In genomic region chr17:48107137-48108055, GRCh38 we compare ENCODE assay signal across 8 cellular contexts. TPM values are rescaled to one million over a fixed set of nuclear protein-coding genes. Genes with fewer than 3 reads are reported as not detected.
DNase-seq lines count a peak whose midpoint lies in the region; ATAC-seq and TF ChIP-seq lines count a peak whose summit lies in the region.

A gene with protein sequence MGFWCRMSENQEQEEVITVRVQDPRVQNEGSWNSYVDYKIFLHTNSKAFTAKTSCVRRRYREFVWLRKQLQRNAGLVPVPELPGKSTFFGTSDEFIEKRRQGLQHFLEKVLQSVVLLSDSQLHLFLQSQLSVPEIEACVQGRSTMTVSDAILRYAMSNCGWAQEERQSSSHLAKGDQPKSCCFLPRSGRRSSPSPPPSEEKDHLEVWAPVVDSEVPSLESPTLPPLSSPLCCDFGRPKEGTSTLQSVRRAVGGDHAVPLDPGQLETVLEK (plus strand): TSS chr17:48107766. CDS start chr17:48112044, 4,278 bp downstream.

- H3K27ac ChIP-seq in mammary epithelial cell (ENCODE audit: insufficient read depth, low read depth, low read length) (peak within 1 kb of the TSS; percentile 81), spleen (peak within 1 kb of the TSS; percentile 92 to 99 (median 96))

- H3K36me3 ChIP-seq in mammary epithelial cell (ENCODE audit: insufficient read depth, low read length) (no peaks in the 10 kb centered on the region), spleen (no peaks in the 10 kb centered on the region)

- peaks cover 46% of the 10 kb centered on the region for H3K79me2 ChIP-seq in mammary epithelial cell (ENCODE audit: insufficient read depth, low read length)

- peak within 1 kb of the TSS; percentile 95 for H2AFZ ChIP-seq in mammary epithelial cell (ENCODE audit: low read depth, low read length)

- CTCF ChIA-PET in mammary epithelial cell (lab: Charles Lee; ENCODE audit: low non-redundant PET), result interaction anchor here (0.7 kb wide), 1 partner anchor 27 kb away, joined by 3 read pairs; no protein-coding TSS in a partner anchor

- TF ChIP-seq CTCF in AG09309 (IDR thresholded peaks at IDR 0.05; ENCODE audit: control insufficient read depth, insufficient read depth, low read depth, low read length, missing control alignments) (no peak), WI38 (IDR thresholded peaks at IDR 0.05; ENCODE audit: low read depth, low read length) (no peak), mammary epithelial cell (conservative IDR thresholded peaks at IDR 0.05 in 1 of 2, IDR thresholded peaks at IDR 0.05 in 1 of 2; ENCODE audit: extremely low read depth in 1 of 2, insufficient read depth in 1 of 2, low read depth in 1 of 2, low read length in 2 of 2) (peak in 1 of 2 donors; percentile 28), spleen (IDR thresholded peaks at IDR 0.05 in 8 of 11, conservative IDR thresholded peaks at IDR 0.05 in 3 of 11) (peak in 4 of 11 experiments; percentile 20 to 34 (median 30))

- WGBS in mammary epithelial cell (ENCODE audit: low coverage, missing lambda C conversion rate), result 3% methylated on average over 21 of the region's 64 CpGs
- WGBS in spleen, 5 donors, result 0 to 1% (median 1%) methylated on average over 23 to 64 of the region's 64 CpGs

- peak; percentile 24 to 56 (median 47) for TF ChIP-seq POLR2A in spleen (IDR thresholded peaks at IDR 0.05)

- H3K4me1 ChIP-seq in mammary epithelial cell (ENCODE audit: insufficient read depth, low read length) (peaks cover 7% of the 10 kb centered on the region), spleen (peaks cover 25 to 88% (median 57%) of the 10 kb centered on the region in 6 donors)

- in situ Hi-C loops in mammary epithelial cell (cut with MboI; ENCODE audit: low sequenced_read_pairs in 2 of 2), result no loop called here

- peak; percentile 84 for ATAC-seq in GM18909 (IDR thresholded peaks at IDR 0.05; ENCODE audit: poor library complexity, unreplicated experiment)
- ATAC-seq in HG03159 (IDR thresholded peaks at IDR 0.05; ENCODE audit: unreplicated experiment), result peak; percentile 76

- H3K27me3 ChIP-seq in mammary epithelial cell (ENCODE audit: insufficient read depth, low read length) (no peaks in the 10 kb centered on the region), spleen (replicated peaks in 1 of 7) (no peaks in the 10 kb centered on the region)

- intact Hi-C loops in mammary epithelial cell (cut with micrococcal nuclease) (loop anchor here (1.0 kb wide), 1 partner anchor 20 kb away; no protein-coding TSS in a partner anchor), spleen (cut with DNase I; ENCODE audit: low total_unique reads) (no loop called here)

- H3K9me3 ChIP-seq in mammary epithelial cell (replicated peaks; ENCODE audit: insufficient read depth, low read length) (no peaks in the 10 kb centered on the region), spleen (peaks cover 0 to 6% (median 0%) of the 10 kb centered on the region in 8 donors)

- no peaks in the 10 kb centered on the region for H4K20me1 ChIP-seq in mammary epithelial cell (ENCODE audit: insufficient read depth, low read length)

- DNase-seq in AG09309 (ENCODE audit: low read depth) (no peak), NCI-H2227 treated with DMSO at 0.1 percent for 48 hours (lab: John Stamatoyannopoulos, UW) (peak; percentile 93), mammary epithelial cell (peak; percentile 92), iPS-NIHi7 (ENCODE audit: extremely low spot score) (peak; percentile 94), spleen (peak; percentile 98)

- peak within 1 kb of the TSS; percentile 88 for H3K4me2 ChIP-seq in mammary epithelial cell (ENCODE audit: insufficient read depth, low read depth, low read length)

- peak within 1 kb of the TSS; percentile 94 for H3K9ac ChIP-seq in mammary epithelial cell (ENCODE audit: insufficient read depth, low read length)

- dilution Hi-C loops in mammary epithelial cell (cut with HindIII; ENCODE audit: low sequenced_read_pairs), result loop anchor here (5.0 kb wide), 1 partner anchor 60 kb away; no protein-coding TSS in a partner anchor

- H3K4me3 ChIP-seq in AG09309 (ENCODE audit: control insufficient read depth, low read depth, low read length) (peak within 1 kb of the TSS; percentile 70), WI38 (ENCODE audit: low read depth, low read length) (peak within 1 kb of the TSS; percentile 95), mammary epithelial cell (replicated peaks in 1 of 3; ENCODE audit: insufficient read depth in 1 of 3, low read depth in 2 of 3, low read length in 3 of 3) (peak within 1 kb of the TSS; percentile 65 to 91 (median 71)), spleen (peak within 1 kb of the TSS; percentile 63 to 94 (median 80))

- BruUV-seq in mammary epithelial cell (replicated peaks; lab: Mats Ljungman, UMichigan), result TSS peak; percentile 81

RNA-seq across cellular contexts. Expression of the gene that starts here (rescaled TPM):
- total RNA-seq in mammary epithelial cell (10 to 100 TPM; 20.2 to 25.8 TPM), spleen (10 to 100 TPM; 31.8 to 45.4 (median 39.2) TPM)
- polyA plus RNA-seq in mammary epithelial cell (16.8 TPM), spleen (10 to 100 TPM; 17.6 to 27.3 (median 26.3) TPM)
- polyA minus RNA-seq in mammary epithelial cell, result 28.8 TPM
